11 cellular contexts compared by ENCODE assay signal in the genomic region with DNA sequence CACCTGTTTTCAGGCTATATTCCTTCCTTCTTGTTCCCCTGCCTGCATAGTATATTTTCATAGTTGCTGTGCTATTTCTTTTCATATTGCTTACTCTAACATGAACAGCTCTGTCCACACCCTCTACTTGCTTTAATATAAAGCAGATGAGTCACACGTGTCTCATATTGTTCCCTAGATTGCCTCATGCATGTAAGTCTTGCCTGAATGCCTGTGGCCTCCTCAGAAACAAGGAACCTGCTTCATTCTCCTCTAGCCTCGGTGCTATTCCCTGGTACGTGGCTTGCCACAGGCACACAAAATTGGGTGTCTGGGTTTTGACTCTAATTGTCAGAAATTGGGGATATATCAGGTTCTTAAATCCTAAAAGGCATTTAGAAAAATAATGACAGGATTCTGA. TPM values are rescaled to one million over a fixed set of nuclear protein-coding genes. Genes with fewer than 3 reads are reported as not detected.
DNase-seq lines count a peak whose midpoint lies in the region; ATAC-seq and TF ChIP-seq lines count a peak whose summit lies in the region.
"Had no signal": no experiment of that assay in that cellular context is flagged by ENCODE, and none has a peak within 500 bp of the region (broad histone marks: within the 10 kb centered on the region; RNA-seq: fewer than 3 reads in every experiment).

No MANE protein-coding gene starts in this region.

- no peak; the same call in 1 of the 2 replicates for TF ChIP-seq POLR2A in IMR-90 (IDR thresholded peaks at IDR 0.05; ENCODE audit: low read depth, low read length)

- H3K4ac ChIP-seq in IMR-90 (ENCODE audit: low read depth, low read length), result no peak overlapping the region

- H4K20me1 ChIP-seq in IMR-90 (ENCODE audit: insufficient read depth, low read length), result no peaks in the 10 kb centered on the region

- H3K18ac ChIP-seq in IMR-90 (ENCODE audit: low read depth, low read length), result no peak overlapping the region

- H3K9me3 ChIP-seq in IMR-90 (ENCODE audit: control insufficient read depth, insufficient read depth, low read length) (no peaks in the 10 kb centered on the region), lower lobe of right lung (no peaks in the 10 kb centered on the region)

- H3K4me2 ChIP-seq in IMR-90 (ENCODE audit: low read depth, low read length), result no peak overlapping the region; the same call in 1 of the 2 replicates

- no peak overlapping the region for H4K8ac ChIP-seq in IMR-90 (ENCODE audit: low read depth in 2 of 2, low read length in 2 of 2)

- BruUV-seq in IMR-90 (replicated peaks; lab: Mats Ljungman, UMichigan), result no TSS peak

- H3K14ac ChIP-seq in IMR-90 (replicated peaks; ENCODE audit: low read depth, low read length), result no peak overlapping the region

- H2AK9ac ChIP-seq in IMR-90 (replicated peaks; ENCODE audit: low read depth, low read length, poor library complexity), result no peak overlapping the region

- intact Hi-C loops in IMR-90 (cut with micrococcal nuclease), result loop anchor here (10.0 kb wide), 1 partner anchor 1168 kb away; no protein-coding TSS in a partner anchor
- intact Hi-C loops in lower lobe of right lung (cut with DNase I), result no loop called here

- no peak overlapping the region for H3K23ac ChIP-seq in IMR-90 (ENCODE audit: low read depth, low read length)

- no peaks in the 10 kb centered on the region for H3K36me3 ChIP-seq in IMR-90 (ENCODE audit: control insufficient read depth, insufficient read depth, low read length)
- H3K36me3 ChIP-seq in kidney epithelial cell (ENCODE audit: control insufficient read depth, insufficient read depth, low read length), result no peaks in the 10 kb centered on the region
- no peaks in the 10 kb centered on the region for H3K36me3 ChIP-seq in lower lobe of right lung

- TF ChIP-seq CTCF in IMR-90 (conservative IDR thresholded peaks at IDR 0.05; ENCODE audit: low read depth, low read length) (no peak), kidney epithelial cell (IDR thresholded peaks at IDR 0.05; ENCODE audit: insufficient read depth, low read length, poor library complexity, severe bottlenecking) (no peak), lower lobe of right lung (IDR thresholded peaks at IDR 0.05) (no peak)

- POLR2A ChIA-PET in IMR-90 (lab: Charles Lee; ENCODE audit: unreplicated experiment), result no interaction called here

- peak; percentile 86 for DNase-seq in AG20443 (ENCODE audit: low spot score)
- DNase-seq in IMR-90, result peak; percentile 95
- peak; percentile 82 for DNase-seq in amniotic stem cell (lab: John Stamatoyannopoulos, UW)
- DNase-seq in kidney epithelial cell (ENCODE audit: low read depth), result peak; percentile 87
- no peak for DNase-seq in stimulated activated CD4-positive, alpha-beta T cell treated with anti-CD3 and anti-CD28 coated beads, Interleukin-4, amount 100 ng/mL, for 4 hours
- DNase-seq in stimulated activated CD8-positive, alpha-beta memory T cell treated with anti-CD3 and anti-CD28 coated beads, Interleukin-4, amount 100 ng/mL, for 48 hours, result no peak
- DNase-seq in lower lobe of right lung, result no peak
- DNase-seq in GF-D8 (lab: John Stamatoyannopoulos, UW), result no peak
- DNase-seq: activated naive CD4-positive, alpha-beta T cell treated with anti-CD3 and anti-CD28 coated beads, Interleukin-2, amount 50 U/mL, for 16 hours; stimulated activated naive CD8-positive, alpha-beta T cell treated with anti-CD3 and anti-CD28 coated beads, Interleukin-15, Interleukin-2, amounts not matched to agents 100 U/mL and 50 U/mL, for 24 hours had no signal

- H3K27ac ChIP-seq in IMR-90 (ENCODE audit: insufficient read depth, low read length), result no peak overlapping the region
- no peak overlapping the region for H3K27ac ChIP-seq in lower lobe of right lung

- no peak overlapping the region for H2BK15ac ChIP-seq in IMR-90 (ENCODE audit: low read depth, low read length)

- H3K9me1 ChIP-seq in IMR-90 (ENCODE audit: insufficient read depth, low read length), result peaks cover 16% of the 10 kb centered on the region

- peak overlapping the region; percentile 91 for H2BK5ac ChIP-seq in IMR-90 (ENCODE audit: low read depth, low read length, poor library complexity, severe bottlenecking)

- no CpG with 5 or more reads among the region's 3 CpGs for WGBS in IMR-90 (ENCODE audit: extremely low coverage in 2 of 2, insufficient read length in 1 of 2), 2 experiments

- no peak overlapping the region for H2AK5ac ChIP-seq in IMR-90 (ENCODE audit: low read depth, low read length)

- no peak overlapping the region for H2AFZ ChIP-seq in IMR-90 (replicated peaks; ENCODE audit: low read length, poor library complexity)

- no peak overlapping the region for H4K91ac ChIP-seq in IMR-90 (ENCODE audit: insufficient read depth, low read depth, low read length)

- TF ChIP-seq RAD21 in IMR-90 (IDR thresholded peaks at IDR 0.05; ENCODE audit: low read length), result no peak

- H2BK120ac ChIP-seq in IMR-90 (ENCODE audit: low read depth, low read length), result peak overlapping the region; percentile 82; the same call in 1 of the 2 replicates

- no peak overlapping the region for H3K9ac ChIP-seq in IMR-90 (ENCODE audit: low read depth, low read length)

- H3K79me1 ChIP-seq in IMR-90 (ENCODE audit: low read depth in 1 of 2, low read length in 2 of 2), result no peaks in the 10 kb centered on the region

- H3K4me1 ChIP-seq in IMR-90 (ENCODE audit: control insufficient read depth, insufficient read depth, low read length) (peaks cover 12% of the 10 kb centered on the region), lower lobe of right lung (no peaks in the 10 kb centered on the region)

- H3K27me3 ChIP-seq in IMR-90 (ENCODE audit: control insufficient read depth, insufficient read depth, low read length) (no peaks in the 10 kb centered on the region; the same call in 1 of the 2 replicates), kidney epithelial cell (ENCODE audit: control insufficient read depth, insufficient read depth, low read length) (no peaks in the 10 kb centered on the region), lower lobe of right lung (ENCODE audit: low read depth) (peaks cover 5% of the 10 kb centered on the region)

- no peak overlapping the region for H3K4me3 ChIP-seq in IMR-90 (ENCODE audit: insufficient read depth, low read depth, low read length)
- no peak overlapping the region for H3K4me3 ChIP-seq in kidney epithelial cell (ENCODE audit: low read depth, low read length)
- H3K4me3 ChIP-seq in lower lobe of right lung, result no peak overlapping the region

- H4K5ac ChIP-seq in IMR-90 (ENCODE audit: low read depth, low read length), result no peak overlapping the region

- ATAC-seq in IMR-90 (ENCODE audit: low read depth) (peak; percentile 87), lower lobe of right lung (no peak)
- ATAC-seq: stimulated activated naive CD8-positive, alpha-beta T cell treated with anti-CD3 and anti-CD28 coated beads, Interleukin-15, Interleukin-2, amounts not matched to agents 100 U/mL and 50 U/mL, for 24 hours had no signal

- dilution Hi-C loops in IMR-90 (cut with HindIII; ENCODE audit: low sequenced_read_pairs, unreplicated experiment), result no loop called here

- in situ Hi-C loops in IMR-90 (cut with MboI; ENCODE audit: low sequenced_read_pairs), result no loop called here

- 0 out of 2 replicates have a peak overlapping the region, but pooled peaks have one; percentile 8 for H2BK20ac ChIP-seq in IMR-90 (ENCODE audit: low read depth, low read length)

- no peak overlapping the region for H3K56ac ChIP-seq in IMR-90 (ENCODE audit: extremely low read depth, insufficient read depth, low read length)

- CTCF ChIA-PET in IMR-90 (lab: Yijun Ruan, JAX), result interaction anchor here (0.8 to 0.9 kb wide), 2 partner anchors 81 to 95 kb away, joined by 3 read pairs; no protein-coding TSS in a partner anchor

TF ChIP-seq in IMR-90, 13 proteins besides CTCF, POLR2A, EP300 and RAD21:
- TF ChIP-seq RFX5 (IDR thresholded peaks at IDR 0.05; ENCODE audit: low read depth, low read length) (no peak), BHLHE40 (IDR thresholded peaks at IDR 0.05; ENCODE audit: low read depth, low read length) (peak; percentile 81), SMC3 (IDR thresholded peaks at IDR 0.05; ENCODE audit: low read depth, low read length) (no peak), MAZ (IDR thresholded peaks at IDR 0.05; ENCODE audit: borderline replicate concordance, low read depth, low read length) (no peak), MXI1 (IDR thresholded peaks at IDR 0.05; ENCODE audit: borderline replicate concordance, low read depth, low read length) (no peak; the same call in 1 of the 2 replicates), RCOR1 (IDR thresholded peaks at IDR 0.05; ENCODE audit: insufficient replicate concordance, low read length) (no peak), MAFK (IDR thresholded peaks at IDR 0.05; ENCODE audit: low read depth, low read length) (peak; percentile 13; the same call in 1 of the 2 replicates), CEBPB (IDR thresholded peaks at IDR 0.05; ENCODE audit: low read depth, low read length) (peak; percentile 98), NFE2L2 (IDR thresholded peaks at IDR 0.05; ENCODE audit: low read depth, low read length) (no peak), FOS (IDR thresholded peaks at IDR 0.05; ENCODE audit: low read depth, low read length) (peak; percentile 78), CHD1 (IDR thresholded peaks at IDR 0.05; ENCODE audit: low read depth, low read length) (no peak)
- TF ChIP-seq, protein P1, sequence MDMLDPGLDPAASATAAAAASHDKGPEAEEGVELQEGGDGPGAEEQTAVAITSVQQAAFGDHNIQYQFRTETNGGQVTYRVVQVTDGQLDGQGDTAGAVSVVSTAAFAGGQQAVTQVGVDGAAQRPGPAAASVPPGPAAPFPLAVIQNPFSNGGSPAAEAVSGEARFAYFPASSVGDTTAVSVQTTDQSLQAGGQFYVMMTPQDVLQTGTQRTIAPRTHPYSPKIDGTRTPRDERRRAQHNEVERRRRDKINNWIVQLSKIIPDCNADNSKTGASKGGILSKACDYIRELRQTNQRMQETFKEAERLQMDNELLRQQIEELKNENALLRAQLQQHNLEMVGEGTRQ (IDR thresholded peaks at IDR 0.05; ENCODE audit: low read depth, low read length), result no peak
- TF ChIP-seq, protein P2, sequence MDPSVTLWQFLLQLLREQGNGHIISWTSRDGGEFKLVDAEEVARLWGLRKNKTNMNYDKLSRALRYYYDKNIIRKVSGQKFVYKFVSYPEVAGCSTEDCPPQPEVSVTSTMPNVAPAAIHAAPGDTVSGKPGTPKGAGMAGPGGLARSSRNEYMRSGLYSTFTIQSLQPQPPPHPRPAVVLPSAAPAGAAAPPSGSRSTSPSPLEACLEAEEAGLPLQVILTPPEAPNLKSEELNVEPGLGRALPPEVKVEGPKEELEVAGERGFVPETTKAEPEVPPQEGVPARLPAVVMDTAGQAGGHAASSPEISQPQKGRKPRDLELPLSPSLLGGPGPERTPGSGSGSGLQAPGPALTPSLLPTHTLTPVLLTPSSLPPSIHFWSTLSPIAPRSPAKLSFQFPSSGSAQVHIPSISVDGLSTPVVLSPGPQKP (IDR thresholded peaks at IDR 0.05; ENCODE audit: borderline replicate concordance, low read depth, low read length), result no peak
TF ChIP-seq in IMR-90: peak in this region for 4.

RNA-seq across cellular contexts. Expression of a gene that starts 16.5 kb away (rescaled TPM):
- under 0.01 and 0.18 TPM in 2 replicates for total RNA-seq in IMR-90 (2012; rRNA removed)
- 0.16 and 0.36 TPM in 2 replicates for polyA plus RNA-seq in IMR-90 (2012; rRNA removed)
- polyA plus RNA-seq in IMR-90 (2012; cell fraction: cytosol; rRNA removed), result 0.16 and 0.26 TPM in 2 replicates
- polyA plus RNA-seq in IMR-90 (2012; cell fraction: nucleus; rRNA removed; ENCODE audit: low replicate concordance), result 0.18 and 0.20 TPM in 2 replicates
- total RNA-seq in kidney epithelial cell, result 8.7 and 11.6 TPM in 2 replicates
- total RNA-seq in lower lobe of right lung, result 2.2 TPM
- polyA plus RNA-seq: IgD-negative memory B cell had no signal

Comparison
In these comparisons a context has a peak if more than half of its experiments do, and no peak if none do; other contexts are left out.
1. DNase-seq: peak in AG20443 (single experiment), IMR-90 (single experiment), amniotic stem cell (single experiment) and kidney epithelial cell (single experiment); none in stimulated activated CD4-positive, alpha-beta T cell treated with anti-CD3 and anti-CD28 coated beads, Interleukin-4, amount 100 ng/mL, for 4 hours (0 of 2), stimulated activated CD8-positive, alpha-beta memory T cell treated with anti-CD3 and anti-CD28 coated beads, Interleukin-4, amount 100 ng/mL, for 48 hours (single experiment), lower lobe of right lung (single experiment) and GF-D8 (single experiment).